In the genomic region with DNA sequence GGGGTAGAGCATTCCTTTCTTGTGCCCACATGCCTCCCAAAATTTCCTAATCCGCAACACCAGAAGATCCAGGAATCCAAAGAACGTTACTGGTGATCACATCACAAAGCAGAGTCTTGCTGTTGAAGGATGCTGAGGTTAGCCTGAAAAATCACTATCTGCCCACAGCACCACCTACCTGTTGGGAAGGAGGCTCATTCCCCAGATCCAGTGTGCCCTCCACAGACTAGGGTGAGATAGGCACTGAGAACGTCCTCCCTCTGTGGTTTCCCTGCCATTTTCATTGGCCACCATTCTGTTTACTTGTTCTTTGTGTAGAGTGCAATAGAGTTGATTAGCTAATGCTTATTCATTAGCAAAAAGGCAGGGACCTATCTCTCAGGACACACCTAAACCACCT, we compare ENCODE assay signal across 2 cellular contexts.
TF ChIP-seq lines count a peak whose summit lies in the region.

No MANE protein-coding gene starts in this region.

TF ChIP-seq in GM23338, 12 proteins besides CTCF, POLR2A, EP300 and RAD21 (continues in another document):
- TF ChIP-seq CREB1 (CRISPR knock-in tag; IDR thresholded peaks at IDR 0.05; ENCODE audit: low read depth) (no peak), ZNF114 (CRISPR knock-in tag; IDR thresholded peaks at IDR 0.05) (no peak), STAT1 (IDR thresholded peaks at IDR 0.05; ENCODE audit: unreplicated experiment) (no peak), POLR2AphosphoS5 (IDR thresholded peaks at IDR 0.05; ENCODE audit: low read depth) (no peak), EZH2 (IDR thresholded peaks at IDR 0.05; ENCODE audit: low read depth, unreplicated experiment) (no peak), JUNB (IDR thresholded peaks at IDR 0.05; ENCODE audit: unreplicated experiment) (no peak), EZH2phosphoT487 (IDR thresholded peaks at IDR 0.05; ENCODE audit: unreplicated experiment) (no peak)
- TF ChIP-seq, protein P1, sequence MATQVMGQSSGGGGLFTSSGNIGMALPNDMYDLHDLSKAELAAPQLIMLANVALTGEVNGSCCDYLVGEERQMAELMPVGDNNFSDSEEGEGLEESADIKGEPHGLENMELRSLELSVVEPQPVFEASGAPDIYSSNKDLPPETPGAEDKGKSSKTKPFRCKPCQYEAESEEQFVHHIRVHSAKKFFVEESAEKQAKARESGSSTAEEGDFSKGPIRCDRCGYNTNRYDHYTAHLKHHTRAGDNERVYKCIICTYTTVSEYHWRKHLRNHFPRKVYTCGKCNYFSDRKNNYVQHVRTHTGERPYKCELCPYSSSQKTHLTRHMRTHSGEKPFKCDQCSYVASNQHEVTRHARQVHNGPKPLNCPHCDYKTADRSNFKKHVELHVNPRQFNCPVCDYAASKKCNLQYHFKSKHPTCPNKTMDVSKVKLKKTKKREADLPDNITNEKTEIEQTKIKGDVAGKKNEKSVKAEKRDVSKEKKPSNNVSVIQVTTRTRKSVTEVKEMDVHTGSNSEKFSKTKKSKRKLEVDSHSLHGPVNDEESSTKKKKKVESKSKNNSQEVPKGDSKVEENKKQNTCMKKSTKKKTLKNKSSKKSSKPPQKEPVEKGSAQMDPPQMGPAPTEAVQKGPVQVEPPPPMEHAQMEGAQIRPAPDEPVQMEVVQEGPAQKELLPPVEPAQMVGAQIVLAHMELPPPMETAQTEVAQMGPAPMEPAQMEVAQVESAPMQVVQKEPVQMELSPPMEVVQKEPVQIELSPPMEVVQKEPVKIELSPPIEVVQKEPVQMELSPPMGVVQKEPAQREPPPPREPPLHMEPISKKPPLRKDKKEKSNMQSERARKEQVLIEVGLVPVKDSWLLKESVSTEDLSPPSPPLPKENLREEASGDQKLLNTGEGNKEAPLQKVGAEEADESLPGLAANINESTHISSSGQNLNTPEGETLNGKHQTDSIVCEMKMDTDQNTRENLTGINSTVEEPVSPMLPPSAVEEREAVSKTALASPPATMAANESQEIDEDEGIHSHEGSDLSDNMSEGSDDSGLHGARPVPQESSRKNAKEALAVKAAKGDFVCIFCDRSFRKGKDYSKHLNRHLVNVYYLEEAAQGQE (IDR thresholded peaks at IDR 0.05; ENCODE audit: unreplicated experiment) = no peak
- TF ChIP-seq, protein P2, sequence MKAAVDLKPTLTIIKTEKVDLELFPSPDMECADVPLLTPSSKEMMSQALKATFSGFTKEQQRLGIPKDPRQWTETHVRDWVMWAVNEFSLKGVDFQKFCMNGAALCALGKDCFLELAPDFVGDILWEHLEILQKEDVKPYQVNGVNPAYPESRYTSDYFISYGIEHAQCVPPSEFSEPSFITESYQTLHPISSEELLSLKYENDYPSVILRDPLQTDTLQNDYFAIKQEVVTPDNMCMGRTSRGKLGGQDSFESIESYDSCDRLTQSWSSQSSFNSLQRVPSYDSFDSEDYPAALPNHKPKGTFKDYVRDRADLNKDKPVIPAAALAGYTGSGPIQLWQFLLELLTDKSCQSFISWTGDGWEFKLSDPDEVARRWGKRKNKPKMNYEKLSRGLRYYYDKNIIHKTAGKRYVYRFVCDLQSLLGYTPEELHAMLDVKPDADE (IDR thresholded peaks at IDR 0.05) = no peak
- TF ChIP-seq, protein P3, sequence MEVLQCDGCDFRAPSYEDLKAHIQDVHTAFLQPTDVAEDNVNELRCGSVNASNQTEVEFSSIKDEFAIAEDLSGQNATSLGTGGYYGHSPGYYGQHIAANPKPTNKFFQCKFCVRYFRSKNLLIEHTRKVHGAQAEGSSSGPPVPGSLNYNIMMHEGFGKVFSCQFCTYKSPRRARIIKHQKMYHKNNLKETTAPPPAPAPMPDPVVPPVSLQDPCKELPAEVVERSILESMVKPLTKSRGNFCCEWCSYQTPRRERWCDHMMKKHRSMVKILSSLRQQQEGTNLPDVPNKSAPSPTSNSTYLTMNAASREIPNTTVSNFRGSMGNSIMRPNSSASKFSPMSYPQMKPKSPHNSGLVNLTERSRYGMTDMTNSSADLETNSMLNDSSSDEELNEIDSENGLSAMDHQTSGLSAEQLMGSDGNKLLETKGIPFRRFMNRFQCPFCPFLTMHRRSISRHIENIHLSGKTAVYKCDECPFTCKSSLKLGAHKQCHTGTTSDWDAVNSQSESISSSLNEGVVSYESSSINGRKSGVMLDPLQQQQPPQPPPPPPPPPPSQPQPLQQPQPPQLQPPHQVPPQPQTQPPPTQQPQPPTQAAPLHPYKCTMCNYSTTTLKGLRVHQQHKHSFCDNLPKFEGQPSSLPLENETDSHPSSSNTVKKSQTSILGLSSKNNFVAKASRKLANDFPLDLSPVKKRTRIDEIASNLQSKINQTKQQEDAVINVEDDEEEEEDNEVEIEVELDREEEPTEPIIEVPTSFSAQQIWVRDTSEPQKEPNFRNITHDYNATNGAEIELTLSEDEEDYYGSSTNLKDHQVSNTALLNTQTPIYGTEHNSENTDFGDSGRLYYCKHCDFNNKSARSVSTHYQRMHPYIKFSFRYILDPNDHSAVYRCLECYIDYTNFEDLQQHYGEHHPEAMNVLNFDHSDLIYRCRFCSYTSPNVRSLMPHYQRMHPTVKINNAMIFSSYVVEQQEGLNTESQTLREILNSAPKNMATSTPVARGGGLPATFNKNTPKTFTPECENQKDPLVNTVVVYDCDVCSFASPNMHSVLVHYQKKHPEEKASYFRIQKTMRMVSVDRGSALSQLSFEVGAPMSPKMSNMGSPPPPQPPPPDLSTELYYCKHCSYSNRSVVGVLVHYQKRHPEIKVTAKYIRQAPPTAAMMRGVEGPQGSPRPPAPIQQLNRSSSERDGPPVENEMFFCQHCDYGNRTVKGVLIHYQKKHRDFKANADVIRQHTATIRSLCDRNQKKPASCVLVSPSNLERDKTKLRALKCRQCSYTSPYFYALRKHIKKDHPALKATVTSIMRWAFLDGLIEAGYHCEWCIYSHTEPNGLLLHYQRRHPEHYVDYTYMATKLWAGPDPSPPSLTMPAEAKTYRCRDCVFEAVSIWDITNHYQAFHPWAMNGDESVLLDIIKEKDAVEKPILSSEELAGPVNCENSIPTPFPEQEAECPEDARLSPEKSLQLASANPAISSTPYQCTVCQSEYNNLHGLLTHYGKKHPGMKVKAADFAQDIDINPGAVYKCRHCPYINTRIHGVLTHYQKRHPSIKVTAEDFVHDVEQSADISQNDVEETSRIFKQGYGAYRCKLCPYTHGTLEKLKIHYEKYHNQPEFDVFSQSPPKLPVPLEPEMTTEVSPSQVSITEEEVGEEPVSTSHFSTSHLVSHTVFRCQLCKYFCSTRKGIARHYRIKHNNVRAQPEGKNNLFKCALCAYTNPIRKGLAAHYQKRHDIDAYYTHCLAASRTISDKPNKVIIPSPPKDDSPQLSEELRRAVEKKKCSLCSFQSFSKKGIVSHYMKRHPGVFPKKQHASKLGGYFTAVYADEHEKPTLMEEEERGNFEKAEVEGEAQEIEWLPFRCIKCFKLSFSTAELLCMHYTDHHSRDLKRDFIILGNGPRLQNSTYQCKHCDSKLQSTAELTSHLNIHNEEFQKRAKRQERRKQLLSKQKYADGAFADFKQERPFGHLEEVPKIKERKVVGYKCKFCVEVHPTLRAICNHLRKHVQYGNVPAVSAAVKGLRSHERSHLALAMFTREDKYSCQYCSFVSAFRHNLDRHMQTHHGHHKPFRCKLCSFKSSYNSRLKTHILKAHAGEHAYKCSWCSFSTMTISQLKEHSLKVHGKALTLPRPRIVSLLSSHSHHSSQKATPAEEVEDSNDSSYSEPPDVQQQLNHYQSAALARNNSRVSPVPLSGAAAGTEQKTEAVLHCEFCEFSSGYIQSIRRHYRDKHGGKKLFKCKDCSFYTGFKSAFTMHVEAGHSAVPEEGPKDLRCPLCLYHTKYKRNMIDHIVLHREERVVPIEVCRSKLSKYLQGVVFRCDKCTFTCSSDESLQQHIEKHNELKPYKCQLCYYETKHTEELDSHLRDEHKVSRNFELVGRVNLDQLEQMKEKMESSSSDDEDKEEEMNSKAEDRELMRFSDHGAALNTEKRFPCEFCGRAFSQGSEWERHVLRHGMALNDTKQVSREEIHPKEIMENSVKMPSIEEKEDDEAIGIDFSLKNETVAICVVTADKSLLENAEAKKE (CRISPR knock-in tag; IDR thresholded peaks at IDR 0.05) = no peak

TF ChIP-seq in WTC11, 78 proteins besides CTCF, POLR2A, EP300 and RAD21 (continues in another document):
- TF ChIP-seq FOXJ3 (CRISPR knock-in tag; IDR thresholded peaks at IDR 0.05; ENCODE audit: borderline replicate concordance) = no peak
- no peak for TF ChIP-seq IRF2 (CRISPR knock-in tag; IDR thresholded peaks at IDR 0.05; ENCODE audit: borderline replicate concordance, low read depth)
- no peak for TF ChIP-seq ELF4 (CRISPR knock-in tag; IDR thresholded peaks at IDR 0.05; ENCODE audit: low read depth)
- TF ChIP-seq, protein P4, sequence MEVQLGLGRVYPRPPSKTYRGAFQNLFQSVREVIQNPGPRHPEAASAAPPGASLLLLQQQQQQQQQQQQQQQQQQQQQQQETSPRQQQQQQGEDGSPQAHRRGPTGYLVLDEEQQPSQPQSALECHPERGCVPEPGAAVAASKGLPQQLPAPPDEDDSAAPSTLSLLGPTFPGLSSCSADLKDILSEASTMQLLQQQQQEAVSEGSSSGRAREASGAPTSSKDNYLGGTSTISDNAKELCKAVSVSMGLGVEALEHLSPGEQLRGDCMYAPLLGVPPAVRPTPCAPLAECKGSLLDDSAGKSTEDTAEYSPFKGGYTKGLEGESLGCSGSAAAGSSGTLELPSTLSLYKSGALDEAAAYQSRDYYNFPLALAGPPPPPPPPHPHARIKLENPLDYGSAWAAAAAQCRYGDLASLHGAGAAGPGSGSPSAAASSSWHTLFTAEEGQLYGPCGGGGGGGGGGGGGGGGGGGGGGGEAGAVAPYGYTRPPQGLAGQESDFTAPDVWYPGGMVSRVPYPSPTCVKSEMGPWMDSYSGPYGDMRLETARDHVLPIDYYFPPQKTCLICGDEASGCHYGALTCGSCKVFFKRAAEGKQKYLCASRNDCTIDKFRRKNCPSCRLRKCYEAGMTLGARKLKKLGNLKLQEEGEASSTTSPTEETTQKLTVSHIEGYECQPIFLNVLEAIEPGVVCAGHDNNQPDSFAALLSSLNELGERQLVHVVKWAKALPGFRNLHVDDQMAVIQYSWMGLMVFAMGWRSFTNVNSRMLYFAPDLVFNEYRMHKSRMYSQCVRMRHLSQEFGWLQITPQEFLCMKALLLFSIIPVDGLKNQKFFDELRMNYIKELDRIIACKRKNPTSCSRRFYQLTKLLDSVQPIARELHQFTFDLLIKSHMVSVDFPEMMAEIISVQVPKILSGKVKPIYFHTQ (CRISPR knock-in tag; IDR thresholded peaks at IDR 0.05) = no peak
- TF ChIP-seq, protein P5, sequence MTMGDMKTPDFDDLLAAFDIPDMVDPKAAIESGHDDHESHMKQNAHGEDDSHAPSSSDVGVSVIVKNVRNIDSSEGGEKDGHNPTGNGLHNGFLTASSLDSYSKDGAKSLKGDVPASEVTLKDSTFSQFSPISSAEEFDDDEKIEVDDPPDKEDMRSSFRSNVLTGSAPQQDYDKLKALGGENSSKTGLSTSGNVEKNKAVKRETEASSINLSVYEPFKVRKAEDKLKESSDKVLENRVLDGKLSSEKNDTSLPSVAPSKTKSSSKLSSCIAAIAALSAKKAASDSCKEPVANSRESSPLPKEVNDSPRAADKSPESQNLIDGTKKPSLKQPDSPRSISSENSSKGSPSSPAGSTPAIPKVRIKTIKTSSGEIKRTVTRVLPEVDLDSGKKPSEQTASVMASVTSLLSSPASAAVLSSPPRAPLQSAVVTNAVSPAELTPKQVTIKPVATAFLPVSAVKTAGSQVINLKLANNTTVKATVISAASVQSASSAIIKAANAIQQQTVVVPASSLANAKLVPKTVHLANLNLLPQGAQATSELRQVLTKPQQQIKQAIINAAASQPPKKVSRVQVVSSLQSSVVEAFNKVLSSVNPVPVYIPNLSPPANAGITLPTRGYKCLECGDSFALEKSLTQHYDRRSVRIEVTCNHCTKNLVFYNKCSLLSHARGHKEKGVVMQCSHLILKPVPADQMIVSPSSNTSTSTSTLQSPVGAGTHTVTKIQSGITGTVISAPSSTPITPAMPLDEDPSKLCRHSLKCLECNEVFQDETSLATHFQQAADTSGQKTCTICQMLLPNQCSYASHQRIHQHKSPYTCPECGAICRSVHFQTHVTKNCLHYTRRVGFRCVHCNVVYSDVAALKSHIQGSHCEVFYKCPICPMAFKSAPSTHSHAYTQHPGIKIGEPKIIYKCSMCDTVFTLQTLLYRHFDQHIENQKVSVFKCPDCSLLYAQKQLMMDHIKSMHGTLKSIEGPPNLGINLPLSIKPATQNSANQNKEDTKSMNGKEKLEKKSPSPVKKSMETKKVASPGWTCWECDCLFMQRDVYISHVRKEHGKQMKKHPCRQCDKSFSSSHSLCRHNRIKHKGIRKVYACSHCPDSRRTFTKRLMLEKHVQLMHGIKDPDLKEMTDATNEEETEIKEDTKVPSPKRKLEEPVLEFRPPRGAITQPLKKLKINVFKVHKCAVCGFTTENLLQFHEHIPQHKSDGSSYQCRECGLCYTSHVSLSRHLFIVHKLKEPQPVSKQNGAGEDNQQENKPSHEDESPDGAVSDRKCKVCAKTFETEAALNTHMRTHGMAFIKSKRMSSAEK (CRISPR knock-in tag; IDR thresholded peaks at IDR 0.05; ENCODE audit: borderline replicate concordance) = no peak
- TF ChIP-seq, protein P6, sequence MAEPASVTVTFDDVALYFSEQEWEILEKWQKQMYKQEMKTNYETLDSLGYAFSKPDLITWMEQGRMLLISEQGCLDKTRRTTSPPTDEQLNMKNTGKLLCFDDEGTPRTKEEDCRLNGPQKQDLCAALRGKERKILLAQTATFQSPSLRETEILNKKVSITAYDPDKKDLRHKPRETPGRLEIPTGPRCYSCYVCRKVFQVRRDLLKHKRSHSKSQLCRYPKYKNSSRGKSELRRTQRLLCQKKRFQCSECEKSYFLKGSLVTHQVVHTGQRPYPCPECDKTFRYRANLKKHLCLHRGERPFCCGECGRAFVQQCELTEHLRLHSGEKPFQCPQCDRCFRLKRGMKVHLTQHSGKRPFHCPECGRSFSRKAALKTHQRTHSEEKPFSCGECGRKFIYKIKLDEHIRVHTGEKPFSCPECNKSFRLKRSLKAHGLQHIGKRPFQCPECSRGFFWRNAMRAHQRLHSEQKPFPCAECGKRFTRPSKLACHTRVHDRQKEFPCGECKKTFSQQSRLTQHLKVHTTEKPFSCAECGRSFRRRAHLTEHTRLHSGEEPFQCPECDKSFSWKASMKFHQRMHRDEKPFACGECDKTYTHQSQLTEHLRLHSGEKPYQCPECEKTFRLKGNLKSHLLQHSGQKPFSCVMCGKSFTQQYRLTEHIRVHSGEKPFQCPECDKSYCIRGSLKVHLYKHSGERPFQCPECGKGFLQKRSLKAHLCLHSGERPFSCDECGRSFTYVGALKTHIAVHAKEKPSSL (CRISPR knock-in tag; conservative IDR thresholded peaks at IDR 0.05) = no peak
- no peak for TF ChIP-seq ZNF263 (CRISPR knock-in tag; IDR thresholded peaks at IDR 0.05; ENCODE audit: low read depth)
- no peak for TF ChIP-seq SMAD4 (CRISPR knock-in tag; IDR thresholded peaks at IDR 0.05)
- TF ChIP-seq, protein P7, sequence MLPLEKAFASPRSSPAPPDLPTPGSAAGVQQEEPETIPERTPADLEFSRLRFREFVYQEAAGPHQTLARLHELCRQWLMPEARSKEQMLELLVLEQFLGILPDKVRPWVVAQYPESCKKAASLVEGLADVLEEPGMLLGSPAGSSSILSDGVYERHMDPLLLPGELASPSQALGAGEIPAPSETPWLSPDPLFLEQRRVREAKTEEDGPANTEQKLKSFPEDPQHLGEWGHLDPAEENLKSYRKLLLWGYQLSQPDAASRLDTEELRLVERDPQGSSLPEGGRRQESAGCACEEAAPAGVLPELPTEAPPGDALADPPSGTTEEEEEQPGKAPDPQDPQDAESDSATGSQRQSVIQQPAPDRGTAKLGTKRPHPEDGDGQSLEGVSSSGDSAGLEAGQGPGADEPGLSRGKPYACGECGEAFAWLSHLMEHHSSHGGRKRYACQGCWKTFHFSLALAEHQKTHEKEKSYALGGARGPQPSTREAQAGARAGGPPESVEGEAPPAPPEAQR (CRISPR knock-in tag; IDR thresholded peaks at IDR 0.05) = no peak
- TF ChIP-seq, protein P8, sequence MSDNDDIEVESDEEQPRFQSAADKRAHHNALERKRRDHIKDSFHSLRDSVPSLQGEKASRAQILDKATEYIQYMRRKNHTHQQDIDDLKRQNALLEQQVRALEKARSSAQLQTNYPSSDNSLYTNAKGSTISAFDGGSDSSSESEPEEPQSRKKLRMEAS (CRISPR knock-in tag; IDR thresholded peaks at IDR 0.05) = no peak
